ENCODE assay signal across 4 cellular contexts in genomic region chr19:32150605-32151004, GRCh38.
A peak's percentile ranks its signal among the peaks of the same experiment; 100 is the strongest.
TF ChIP-seq lines count a peak whose summit lies in the region.

No MANE protein-coding gene starts in this region.

TF ChIP-seq in HepG2, 621 proteins besides CTCF, POLR2A, EP300 and RAD21:
- TF ChIP-seq ZNF121 (CRISPR knock-in tag; IDR thresholded peaks at IDR 0.05) = no peak
- TF ChIP-seq KAT8 (CRISPR knock-in tag; IDR thresholded peaks at IDR 0.05) = no peak
- TF ChIP-seq BRD4 (CRISPR knock-in tag; IDR thresholded peaks at IDR 0.05) = no peak
- no peak for TF ChIP-seq ZNF7 (CRISPR knock-in tag; IDR thresholded peaks at IDR 0.05)
- no peak for TF ChIP-seq TP53 (CRISPR knock-in tag; conservative IDR thresholded peaks at IDR 0.05)
- no peak for TF ChIP-seq IRF2 (CRISPR knock-in tag; IDR thresholded peaks at IDR 0.05)
- no peak for TF ChIP-seq ZNF282 (IDR thresholded peaks at IDR 0.05; ENCODE audit: partially characterized antibody)
- TF ChIP-seq MAFF (IDR thresholded peaks at IDR 0.05; ENCODE audit: low read depth, low read length) = peak; percentile 69
- TF ChIP-seq PHF5A (CRISPR knock-in tag; IDR thresholded peaks at IDR 0.05; ENCODE audit: low read depth, unreplicated experiment) = no peak
- peak; percentile 66 to 79 for TF ChIP-seq MAFK (conservative IDR thresholded peaks at IDR 0.05 in 1 of 2, IDR thresholded peaks at IDR 0.05 in 1 of 2; ENCODE audit: low read length in 2 of 2)
- TF ChIP-seq SNAI1 (CRISPR knock-in tag; IDR thresholded peaks at IDR 0.05; ENCODE audit: borderline replicate concordance) = no peak
- no peak for TF ChIP-seq REXO4 (CRISPR knock-in tag; IDR thresholded peaks at IDR 0.05; ENCODE audit: borderline replicate concordance)
- no peak for TF ChIP-seq TGIF2 (CRISPR knock-in tag; IDR thresholded peaks at IDR 0.05)
TF ChIP-seq in HepG2: peak in this region for 2.

TF ChIP-seq in A549, 52 proteins besides CTCF, POLR2A, EP300 and RAD21:
- TF ChIP-seq EHF (CRISPR knock-in tag; IDR thresholded peaks at IDR 0.05) = no peak
- TF ChIP-seq ELK1 (IDR thresholded peaks at IDR 0.05; ENCODE audit: low read depth, low read length) = no peak
- TF ChIP-seq ZC3H11A (IDR thresholded peaks at IDR 0.05) = no peak
- no peak for TF ChIP-seq BCL3 (IDR thresholded peaks at IDR 0.05)
- peak; percentile 88 for TF ChIP-seq MAFK (IDR thresholded peaks at IDR 0.05; ENCODE audit: partially characterized antibody)
- TF ChIP-seq SREBF2 (IDR thresholded peaks at IDR 0.05) = no peak

TF ChIP-seq in IMR-90, 13 proteins besides CTCF, POLR2A, EP300 and RAD21:
- TF ChIP-seq ELK1 (IDR thresholded peaks at IDR 0.05; ENCODE audit: borderline replicate concordance, low read depth, low read length) (no peak), MAFK (IDR thresholded peaks at IDR 0.05; ENCODE audit: low read depth, low read length) (peak; percentile 71)

TF ChIP-seq in K562, 482 proteins besides CTCF, POLR2A, EP300 and RAD21:
- TF ChIP-seq HNRNPLL (IDR thresholded peaks at IDR 0.05; ENCODE audit: low read depth, low read length, poor library complexity, severe bottlenecking) (no peak), ZNF398 (CRISPR knock-in tag; IDR thresholded peaks at IDR 0.05) (no peak), KLF13 (tag; IDR thresholded peaks at IDR 0.05; ENCODE audit: borderline replicate concordance, low read depth) (no peak), SNRNP70 (optimal IDR thresholded peaks at IDR 0.05; ENCODE audit: low read depth, low read length) (no peak), NR1H2 (CRISPR knock-in tag; IDR thresholded peaks at IDR 0.05) (no peak), SAP30 (IDR thresholded peaks at IDR 0.05; ENCODE audit: borderline replicate concordance, insufficient read depth, low read depth, low read length, poor library complexity, severe bottlenecking) (no peak), ZNF121 (CRISPR knock-in tag; conservative IDR thresholded peaks at IDR 0.05) (no peak), NCOA1 (IDR thresholded peaks at IDR 0.05; ENCODE audit: low read depth) (no peak), ZKSCAN8 (CRISPR knock-in tag; IDR thresholded peaks at IDR 0.05) (no peak), FUS (optimal IDR thresholded peaks at IDR 0.05; ENCODE audit: low read depth, low read length) (no peak), FOXJ2 (tag; IDR thresholded peaks at IDR 0.05) (no peak), NFATC3 (IDR thresholded peaks at IDR 0.05) (no peak), RBM25 (IDR thresholded peaks at IDR 0.05; ENCODE audit: low read depth, low read length, severe bottlenecking) (no peak), ZFPM2 (CRISPR knock-in tag; IDR thresholded peaks at IDR 0.05) (no peak), MEF2A (IDR thresholded peaks at IDR 0.05; ENCODE audit: control insufficient read depth, low read depth, low read length) (no peak), HCFC1 (IDR thresholded peaks at IDR 0.05; ENCODE audit: low read depth, low read length) (no peak), ILF3 (IDR thresholded peaks at IDR 0.05; ENCODE audit: borderline replicate concordance) (no peak), ZNF699 (CRISPR knock-in tag; IDR thresholded peaks at IDR 0.05; ENCODE audit: insufficient replicate concordance) (no peak), C11orf30 (IDR thresholded peaks at IDR 0.05; ENCODE audit: low read depth) (peak; percentile 44; the same call in 1 of the 2 replicates), ZNF655 (CRISPR knock-in tag; IDR thresholded peaks at IDR 0.05) (no peak), MAFF (IDR thresholded peaks at IDR 0.05; ENCODE audit: low read length) (peak; percentile 61), FOXA1 (IDR thresholded peaks at IDR 0.05; ENCODE audit: borderline replicate concordance) (no peak), MAFK (IDR thresholded peaks at IDR 0.05; ENCODE audit: low read length) (peak; percentile 30; the same call in 1 of the 2 replicates), ZNF75A (CRISPR knock-in tag; IDR thresholded peaks at IDR 0.05) (no peak), ZNF512 (tag; IDR thresholded peaks at IDR 0.05) (no peak), DEAF1 (CRISPR knock-in tag; IDR thresholded peaks at IDR 0.05) (no peak), FOXM1 (IDR thresholded peaks at IDR 0.05; ENCODE audit: low read depth) (no peak), FOXM1 (CRISPR knock-in tag; IDR thresholded peaks at IDR 0.05; ENCODE audit: low read depth) (no peak), GTF2E2 (tag; IDR thresholded peaks at IDR 0.05) (no peak), ZNF316 (IDR thresholded peaks at IDR 0.05) (peak; percentile 60)
